In the genomic region with DNA sequence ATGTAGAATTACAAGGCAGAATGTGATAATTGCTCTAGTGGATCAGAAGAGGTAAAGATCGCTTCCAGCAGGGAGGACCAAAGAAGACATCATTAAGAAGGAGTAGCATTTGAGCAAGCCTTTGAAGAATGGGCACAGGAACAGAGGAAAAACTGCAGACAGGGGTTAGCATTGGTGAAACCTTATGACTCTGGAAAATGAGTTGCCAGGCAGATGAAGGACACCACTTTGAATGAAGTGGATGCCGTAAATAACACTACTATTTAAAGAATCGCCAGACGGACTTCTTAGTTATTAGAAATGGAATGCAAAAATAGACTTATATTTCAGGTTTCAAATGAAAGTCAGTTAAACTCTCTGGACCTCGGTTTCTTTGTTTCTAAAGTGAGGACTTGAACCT, we compare ENCODE assay signal across 22 cellular contexts.
"Had no signal": no experiment of that assay in that cellular context is flagged by ENCODE, and none has a peak within 500 bp of the region (broad histone marks: within the 10 kb centered on the region; RNA-seq: fewer than 3 reads in every experiment).

No MANE protein-coding gene starts in this region.

- H3K4me1 Mint-ChIP-seq: activated naive CD8-positive, alpha-beta T cell treated with anti-CD3 and anti-CD28 coated beads, Interleukin-2, amount 10 ng/mL, durations not matched to agents 7 days and 5 days; immature natural killer cell; natural killer cell; T-cell had no signal

- H3K4me2 ChIP-seq: hepatocyte had no signal

- H3K4me3 ChIP-seq: hepatocyte, sigmoid colon, spleen, testis, vagina had no signal

- ATAC-seq: activated T-cell treated with anti-CD3 and anti-CD28 coated beads, Interleukin-2, amount 50 U/mL, for 4 hours; left lobe of liver; natural killer cell; T-cell had no signal

- H3K4me3 Mint-ChIP-seq: activated naive CD4-positive, alpha-beta T cell treated with anti-CD3 and anti-CD28 coated beads for 36 hours; activated naive CD8-positive, alpha-beta T cell treated with anti-CD3 and anti-CD28 coated beads, Interleukin-2, amount 10 ng/mL, durations not matched to agents 7 days and 5 days; activated T-cell treated with anti-CD3 and anti-CD28 coated beads, Interleukin-2, amount 50 U/mL, for 4 hours; immature natural killer cell; natural killer cell; T-cell; T-helper 2 cell treated with Interferon-gamma antibody and Interleukin-4, amounts not matched to agents 5 μg/mL and 100 μg/mL, for 36 hours; type B pancreatic cell had no signal

- H3K9me3 ChIP-seq: sigmoid colon, spleen, testis, vagina had no signal

- H3K27ac ChIP-seq: hepatocyte, parathyroid adenoma, sigmoid colon, spleen, testis, vagina had no signal

- H3K27me3 ChIP-seq: hepatocyte, sigmoid colon, spleen, testis, vagina had no signal

- DNase-seq: activated CD4-positive, alpha-beta T cell treated with anti-CD3 and anti-CD28 coated beads for 1 hour; activated CD4-positive, alpha-beta T cell treated with anti-CD3 and anti-CD28 coated beads, Interleukin-2, amount 50 U/mL, for 48 hours; activated CD8-positive, alpha-beta memory T cell treated with anti-CD3 and anti-CD28 coated beads, Interleukin-2, amount 50 U/mL, for 48 hours; activated naive CD4-positive, alpha-beta T cell treated with anti-CD3 and anti-CD28 coated beads for 36 hours; activated naive CD8-positive, alpha-beta T cell treated with anti-CD3 and anti-CD28 coated beads, Interleukin-2, amount 10 ng/mL, durations not matched to agents 7 days and 5 days; activated T-cell treated with anti-CD3 and anti-CD28 coated beads, Interleukin-2, amount 50 U/mL, for 4 hours; amniotic stem cell; cortex of kidney; immature natural killer cell; natural killer cell; sigmoid colon; spleen; stimulated activated CD4-positive, alpha-beta T cell treated with anti-CD3 and anti-CD28 coated beads, Interleukin-4, amount 100 ng/mL, for 1 hour; stimulated activated naive CD4-positive, alpha-beta T cell; T-cell; testis had no signal

- H3K27me3 Mint-ChIP-seq: activated naive CD8-positive, alpha-beta T cell treated with anti-CD3 and anti-CD28 coated beads, Interleukin-2, amount 10 ng/mL, durations not matched to agents 7 days and 5 days; T-cell; type B pancreatic cell had no signal

- H3K9ac ChIP-seq: parathyroid adenoma had no signal

- H3K27ac Mint-ChIP-seq: activated naive CD4-positive, alpha-beta T cell treated with anti-CD3 and anti-CD28 coated beads for 36 hours; activated naive CD8-positive, alpha-beta T cell treated with anti-CD3 and anti-CD28 coated beads, Interleukin-2, amount 10 ng/mL, durations not matched to agents 7 days and 5 days; immature natural killer cell; natural killer cell; T-cell; T-helper 2 cell treated with Interferon-gamma antibody and Interleukin-4, amounts not matched to agents 5 μg/mL and 100 μg/mL, for 36 hours; type B pancreatic cell had no signal

- H3K36me3 ChIP-seq: sigmoid colon, spleen, vagina had no signal

- H2AFZ ChIP-seq: hepatocyte, parathyroid adenoma had no signal

- H3K36me3 Mint-ChIP-seq: activated naive CD8-positive, alpha-beta T cell treated with anti-CD3 and anti-CD28 coated beads, Interleukin-2, amount 10 ng/mL, durations not matched to agents 7 days and 5 days; T-cell had no signal

- H3K79me2 ChIP-seq: hepatocyte, parathyroid adenoma had no signal

- H3K4me1 ChIP-seq: parathyroid adenoma, spleen had no signal
